In the genomic region with DNA sequence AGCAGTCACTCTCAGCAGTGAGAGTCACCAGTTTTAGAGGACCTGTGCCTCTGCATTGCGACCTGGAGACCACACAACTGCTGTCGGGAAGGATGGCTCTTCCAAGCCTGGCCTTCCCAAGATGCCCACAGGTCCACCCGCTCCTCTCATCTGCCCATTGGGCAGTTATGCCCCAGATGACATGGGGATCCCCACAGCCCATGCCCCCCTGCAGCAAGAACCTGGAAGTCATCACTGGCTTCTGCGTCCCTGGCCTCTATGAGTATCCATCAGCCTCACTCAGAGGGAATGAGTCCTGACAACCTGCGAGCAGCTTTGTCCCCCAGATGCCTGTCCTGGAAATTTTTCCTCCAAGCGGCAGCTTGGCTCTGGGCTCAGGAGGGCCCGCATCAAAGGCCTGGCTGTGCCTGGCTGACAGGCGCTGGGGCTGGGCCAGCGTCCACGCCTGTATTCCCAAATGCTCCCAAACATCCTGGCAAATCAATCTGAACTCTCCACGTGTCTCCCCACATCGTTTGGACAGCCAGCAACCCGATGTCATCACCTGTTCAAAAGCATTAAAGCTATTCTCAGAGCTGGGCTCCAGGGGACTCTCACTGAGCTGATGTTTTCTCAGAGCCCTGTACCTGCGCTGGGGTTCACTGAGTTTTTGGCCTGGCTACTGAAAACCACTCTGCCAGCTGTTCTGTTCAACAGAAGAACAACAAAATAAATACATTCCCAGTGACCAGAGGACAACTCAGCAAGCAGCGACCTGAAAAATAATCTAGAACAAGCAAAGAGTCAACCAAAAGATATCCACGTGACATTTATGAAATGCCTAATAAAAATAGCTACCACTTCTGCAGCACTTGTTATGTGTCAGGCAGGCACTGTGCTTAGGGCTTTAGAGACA, we compare ENCODE assay signal across 18 cellular contexts. TPM values are rescaled to one million over a fixed set of nuclear protein-coding genes. Genes with fewer than 3 reads are reported as not detected.
DNase-seq lines count a peak whose midpoint lies in the region; ATAC-seq, FAIRE-seq and TF ChIP-seq lines count a peak whose summit lies in the region.
"Had no signal": no experiment of that assay in that cellular context is flagged by ENCODE, and none has a peak within 500 bp of the region (broad histone marks: within the 10 kb centered on the region; RNA-seq: fewer than 3 reads in every experiment).

No MANE protein-coding gene starts in this region.

- BruUV-seq in Panc1 (replicated peaks; lab: Mats Ljungman, UMichigan) (no TSS peak), mammary epithelial cell (replicated peaks; lab: Mats Ljungman, UMichigan) (no TSS peak)

- peak overlapping the region; percentile 58 for H3K27ac ChIP-seq in Panc1 (ENCODE audit: low read length)
- H3K27ac ChIP-seq in mammary epithelial cell (ENCODE audit: insufficient read depth, low read depth, low read length) = peak overlapping the region; percentile 28
- H3K27ac ChIP-seq in kidney (ENCODE audit: low read depth in 2 of 2, low read length in 2 of 2) = peak overlapping the region; percentile 74 to 77
- peak overlapping the region; percentile 49 to 66 (median 60) for H3K27ac ChIP-seq in gastrocnemius medialis
- no peak overlapping the region for H3K27ac ChIP-seq in colonic mucosa
- H3K27ac ChIP-seq: WERI-Rb-1 had no signal

- no peak for DNase-seq in Panc1 (ENCODE audit: low read depth, low spot score)
- peak; percentile 67 for DNase-seq in mammary epithelial cell
- DNase-seq in kidney = no peak
- DNase-seq in gastrocnemius medialis = peak in 1 of 2 donors; percentile 39
- DNase-seq in colonic mucosa = no peak
- no peak for DNase-seq in GDM1 (lab: John Stamatoyannopoulos, UW)
- DNase-seq: activated naive CD4-positive, alpha-beta T cell treated with Interleukin-2 at 50 U/mL for 16 hours; BE2C; caudate nucleus; DMS153; Kasumi-1; kidney glomerular epithelial cell; natural killer cell; NCI-H1694 treated with DMSO at 0.1 percent for 48 hours; NCI-H446; stimulated activated CD4-positive, alpha-beta T cell treated with anti-CD3 and anti-CD28 coated beads, Interleukin-4, amount 100 ng/mL, for 24 hours; WERI-Rb-1 had no signal

- H3K9ac ChIP-seq in mammary epithelial cell (ENCODE audit: insufficient read depth, low read length) = peak overlapping the region; percentile 9
- H3K9ac ChIP-seq in kidney (ENCODE audit: low read length in 2 of 2) = peak overlapping the region in 1 of 2 donors; percentile 44
- H3K9ac ChIP-seq in colonic mucosa (ENCODE audit: low read depth in 2 of 2, low read length in 2 of 2) = no peak overlapping the region

- no peaks in the 10 kb centered on the region for H3K36me3 ChIP-seq in Panc1 (ENCODE audit: control insufficient read depth, insufficient read depth, low read length)
- no peaks in the 10 kb centered on the region for H3K36me3 ChIP-seq in mammary epithelial cell (ENCODE audit: insufficient read depth, low read length)
- no peaks in the 10 kb centered on the region for H3K36me3 ChIP-seq in kidney (ENCODE audit: control insufficient read depth in 1 of 2, insufficient read depth in 2 of 2, low read length in 2 of 2)
- H3K36me3 ChIP-seq in gastrocnemius medialis = no peaks in the 10 kb centered on the region
- H3K36me3 ChIP-seq in colonic mucosa = no peaks in the 10 kb centered on the region
- H3K36me3 ChIP-seq: BE2C, WERI-Rb-1 had no signal

- H3K4me1 ChIP-seq in Panc1 (ENCODE audit: control insufficient read depth, insufficient read depth, low read length) (peaks cover 29% of the 10 kb centered on the region; the same call in 1 of the 2 replicates), mammary epithelial cell (ENCODE audit: insufficient read depth, low read length) (peaks cover 48% of the 10 kb centered on the region), kidney (ENCODE audit: control insufficient read depth in 1 of 2, insufficient read depth in 1 of 2, low read depth in 1 of 2, low read length in 2 of 2) (peaks cover 42 to 47% of the 10 kb centered on the region in 2 donors), gastrocnemius medialis (peaks cover 22 to 29% of the 10 kb centered on the region in 2 donors), colonic mucosa (peaks cover 4% of the 10 kb centered on the region)

- H3K79me2 ChIP-seq in mammary epithelial cell (ENCODE audit: insufficient read depth, low read length) = peaks cover 22% of the 10 kb centered on the region

- dilution Hi-C loops in mammary epithelial cell (cut with HindIII; ENCODE audit: low sequenced_read_pairs) = no loop called here

- 43% methylated on average over 12 of the region's 16 CpGs for WGBS in mammary epithelial cell (ENCODE audit: low coverage, missing lambda C conversion rate)

- TF ChIP-seq CTCF in Panc1 (IDR thresholded peaks at IDR 0.05) (no peak), mammary epithelial cell (conservative IDR thresholded peaks at IDR 0.05 in 1 of 2, IDR thresholded peaks at IDR 0.05 in 1 of 2; ENCODE audit: extremely low read depth in 1 of 2, insufficient read depth in 1 of 2, low read depth in 1 of 2, low read length in 2 of 2) (no peak), kidney (IDR thresholded peaks at IDR 0.05; ENCODE audit: borderline replicate concordance, extremely low read depth, insufficient read depth) (no peak), gastrocnemius medialis (IDR thresholded peaks at IDR 0.05 in 4 of 5, conservative IDR thresholded peaks at IDR 0.05 in 1 of 5) (no peak), colonic mucosa (IDR thresholded peaks at IDR 0.05) (no peak)

- ATAC-seq in Panc1 (no peak), gastrocnemius medialis (peak; percentile 49 to 55), GM19467 (IDR thresholded peaks at IDR 0.05; ENCODE audit: unreplicated experiment) (no peak)
- ATAC-seq: natural killer cell had no signal

- H4K20me1 ChIP-seq in mammary epithelial cell (ENCODE audit: insufficient read depth, low read length) = no peaks in the 10 kb centered on the region

- CTCF ChIA-PET in Panc1 (lab: Charles Lee) (no interaction called here), mammary epithelial cell (lab: Charles Lee; ENCODE audit: low non-redundant PET) (no interaction called here)

- H3K9me3 ChIP-seq in Panc1 (ENCODE audit: control insufficient read depth, insufficient read depth, low read depth, low read length) (no peaks in the 10 kb centered on the region), mammary epithelial cell (replicated peaks; ENCODE audit: insufficient read depth, low read length) (no peaks in the 10 kb centered on the region), kidney (ENCODE audit: control insufficient read depth in 1 of 2, low read length in 2 of 2) (no peaks in the 10 kb centered on the region), gastrocnemius medialis (no peaks in the 10 kb centered on the region), colonic mucosa (no peaks in the 10 kb centered on the region)
- H3K9me3 ChIP-seq: BE2C had no signal

- H3K4me2 ChIP-seq in mammary epithelial cell (ENCODE audit: insufficient read depth, low read depth, low read length) = no peak overlapping the region

- TF ChIP-seq POLR2A in gastrocnemius medialis (IDR thresholded peaks at IDR 0.05) = no peak

- intact Hi-C loops in Panc1 (cut with micrococcal nuclease; ENCODE audit: unreplicated experiment) (no loop called here), mammary epithelial cell (cut with micrococcal nuclease) (loop anchor here (10.0 kb wide), 1 partner anchor 103 kb away; no protein-coding TSS in a partner anchor), kidney (cut with DNase I) (no loop called here), gastrocnemius medialis (cut with DNase I; ENCODE audit: low total_unique reads) (no loop called here), colonic mucosa (cut with DNase I) (no loop called here)

- POLR2A ChIA-PET in Panc1 (lab: Charles Lee) = interaction anchor here (0.6 kb wide), 1 partner anchor 124 kb away, joined by 3 read pairs; no protein-coding TSS in a partner anchor

- H3K4me3 ChIP-seq in Panc1 (ENCODE audit: low read depth in 2 of 2, low read length in 2 of 2) = no peak overlapping the region
- no peak overlapping the region for H3K4me3 ChIP-seq in mammary epithelial cell (replicated peaks in 1 of 3; ENCODE audit: insufficient read depth in 1 of 3, low read depth in 2 of 3, low read length in 3 of 3)
- H3K4me3 ChIP-seq in kidney (ENCODE audit: low read length in 2 of 2) = no peak overlapping the region
- no peak overlapping the region for H3K4me3 ChIP-seq in gastrocnemius medialis
- H3K4me3 ChIP-seq in colonic mucosa = no peak overlapping the region

- no peak for FAIRE-seq in kidney (lab: Jason Lieb, UNC)

- in situ Hi-C loops in Panc1 (cut with HindIII; ENCODE audit: low pct_unique_long_range_greater_than_20kb, low sequenced_read_pairs) = no loop called here
- in situ Hi-C loops in mammary epithelial cell (cut with MboI; ENCODE audit: low sequenced_read_pairs in 2 of 2) = loop anchor here in 1 of 2 donors (10.0 to 25.0 kb wide), 2 partner anchors 63 to 250 kb away; a partner anchor contains a TSS
- in situ Hi-C loops in gastrocnemius medialis (cut with MboI; ENCODE audit: low sequenced_read_pairs in 4 of 4) = no loop called here

- H2AFZ ChIP-seq in mammary epithelial cell (ENCODE audit: low read depth, low read length) = peak overlapping the region; percentile 18

- H3K27me3 ChIP-seq in Panc1 (ENCODE audit: control insufficient read depth, insufficient read depth, low read length) (no peaks in the 10 kb centered on the region), mammary epithelial cell (ENCODE audit: insufficient read depth, low read length) (no peaks in the 10 kb centered on the region), gastrocnemius medialis (no peaks in the 10 kb centered on the region), colonic mucosa (no peaks in the 10 kb centered on the region)
- H3K27me3 ChIP-seq: BE2C had no signal

RNA-seq across cellular contexts. Expression of a gene that starts 57.8 kb away (rescaled TPM):
- total RNA-seq in Panc1 (2021; ENCODE audit: unreplicated experiment) (34.9 TPM), mammary epithelial cell (10 to 100 TPM; 12.2 to 64.3 TPM), kidney (151 TPM), gastrocnemius medialis (1 to 10 TPM; 3.8 to 8.8 (median 5.8) TPM), colonic mucosa (100 to 1,000 TPM; 105 to 131 TPM)
- 11.4 TPM for polyA plus RNA-seq in Panc1 (2012; ENCODE audit: insufficient read length)
- polyA plus RNA-seq in mammary epithelial cell (12.0 TPM), kidney (ENCODE audit: insufficient read depth, low read depth, low replicate concordance) (33.1 TPM)
- 45.1 TPM for polyA minus RNA-seq in mammary epithelial cell

Comparison
In these comparisons a context has a peak if more than half of its experiments do, and no peak if none do; other contexts are left out.
1. ATAC-seq: peak in gastrocnemius medialis (2 of 2); none in Panc1 (single experiment) and GM19467 (single experiment).